In genomic region chr9:69325409-69326212, GRCh38 we compare ENCODE assay signal across 8 cellular contexts. TPM values are rescaled to one million over a fixed set of nuclear protein-coding genes. Genes with fewer than 3 reads are reported as not detected.
DNase-seq lines count a peak whose midpoint lies in the region; ATAC-seq and TF ChIP-seq lines count a peak whose summit lies in the region.

No MANE protein-coding gene starts in this region.

- H3K36me3 ChIP-seq in iPS-18a (ENCODE audit: control insufficient read depth, low read depth, low read length) (no peaks in the 10 kb centered on the region), smooth muscle cell (ENCODE audit: low read depth) (no peaks in the 10 kb centered on the region)

- no peaks in the 10 kb centered on the region for H3K79me2 ChIP-seq in smooth muscle cell (ENCODE audit: low read depth)

- H3K27ac ChIP-seq in iPS-18a (ENCODE audit: low read length) (no peak overlapping the region), smooth muscle cell (ENCODE audit: low read depth) (no peak overlapping the region)

- H3K4me2 ChIP-seq in smooth muscle cell = peak overlapping the region; percentile 93

- H4K20me1 ChIP-seq in smooth muscle cell (ENCODE audit: low read depth) = no peaks in the 10 kb centered on the region

- POLR2A ChIA-PET in naive thymus-derived CD8-positive, alpha-beta T cell (lab: Charles Lee) = no interaction called here

- peak; percentile 1 for DNase-seq in DMS79 treated with DMSO at 0.1 percent for 48 hours (lab: John Stamatoyannopoulos, UW)
- DNase-seq in DMS79 (lab: John Stamatoyannopoulos, UW) = no peak
- DNase-seq in activated T-cell treated with anti-CD3 and anti-CD28 coated beads, Interleukin-2, amount 50 U/mL, for 72 hours = peak; percentile 14 to 24
- no peak for DNase-seq in smooth muscle cell (lab: John Stamatoyannopoulos, UW; ENCODE audit: unreplicated experiment)
- no peak for DNase-seq in hepatic stellate cell (ENCODE audit: low spot score)
- DNase-seq in naive thymus-derived CD8-positive, alpha-beta T cell = no peak
- DNase-seq in SKM-1 treated with dmso at 0.1 percent for 144 hours (lab: John Stamatoyannopoulos, UW; ENCODE audit: unreplicated experiment) = no peak

- peaks cover 84% of the 10 kb centered on the region for H3K27me3 Mint-ChIP-seq in activated T-cell treated with anti-CD3 and anti-CD28 coated beads, Interleukin-2, amount 50 U/mL, for 72 hours (ENCODE audit: low read depth)
- peaks cover 19 to 42% (median 30%) of the 10 kb centered on the region in 5 donors for H3K27me3 Mint-ChIP-seq in naive thymus-derived CD8-positive, alpha-beta T cell

- TF ChIP-seq CTCF in smooth muscle cell (IDR thresholded peaks at IDR 0.05; ENCODE audit: borderline replicate concordance, insufficient read depth, poor library complexity, severe bottlenecking) = no peak

- 3% methylated on average over 56 of the region's 64 CpGs for WGBS in smooth muscle cell (ENCODE audit: low lambda C conversion rate)

- ATAC-seq in activated T-cell treated with anti-CD3 and anti-CD28 coated beads, Interleukin-2, amount 50 U/mL, for 72 hours (replicated peaks in 1 of 2) = peak; percentile 66 to 74
- no peak for ATAC-seq in naive thymus-derived CD8-positive, alpha-beta T cell

- peaks cover 8% of the 10 kb centered on the region for H3K4me1 Mint-ChIP-seq in activated T-cell treated with anti-CD3 and anti-CD28 coated beads, Interleukin-2, amount 50 U/mL, for 72 hours (ENCODE audit: low read depth)
- H3K4me1 Mint-ChIP-seq in naive thymus-derived CD8-positive, alpha-beta T cell = peaks cover 0 to 10% (median 6%) of the 10 kb centered on the region in 4 donors

- H3K4me1 ChIP-seq in iPS-18a (ENCODE audit: control insufficient read depth, low read depth, low read length) (peaks cover 9% of the 10 kb centered on the region), smooth muscle cell (ENCODE audit: low read depth) (peaks cover 6% of the 10 kb centered on the region)

- peak overlapping the region; percentile 72 for H3K4me3 ChIP-seq in iPS-18a (ENCODE audit: low read length)
- peak overlapping the region; percentile 59 for H3K4me3 ChIP-seq in smooth muscle cell

- H3K4me3 Mint-ChIP-seq in activated T-cell treated with anti-CD3 and anti-CD28 coated beads, Interleukin-2, amount 50 U/mL, for 72 hours = peak overlapping the region; percentile 70 to 72
- peak overlapping the region in 2 of 10 donors; percentile 10 to 19 for H3K4me3 Mint-ChIP-seq in naive thymus-derived CD8-positive, alpha-beta T cell

- H3K27me3 ChIP-seq in iPS-18a (ENCODE audit: control insufficient read depth, insufficient read depth, low read length) (peaks cover 42% of the 10 kb centered on the region), smooth muscle cell (ENCODE audit: low read depth) (peaks cover 63% of the 10 kb centered on the region)

- no peaks in the 10 kb centered on the region for H3F3A ChIP-seq in smooth muscle cell (ENCODE audit: low read depth)

- no peak overlapping the region for H2AFZ ChIP-seq in smooth muscle cell (ENCODE audit: low read depth)

- H3K9ac ChIP-seq in iPS-18a (ENCODE audit: low read length) = peak overlapping the region; percentile 48
- H3K9ac ChIP-seq in smooth muscle cell (ENCODE audit: low read depth) = no peak overlapping the region

- H3K9me3 ChIP-seq in iPS-18a (ENCODE audit: control insufficient read depth, low read depth, low read length) (no peaks in the 10 kb centered on the region), smooth muscle cell (replicated peaks; ENCODE audit: low read depth) (no peaks in the 10 kb centered on the region)

- no peaks in the 10 kb centered on the region for H3K9me3 Mint-ChIP-seq in activated T-cell treated with anti-CD3 and anti-CD28 coated beads, Interleukin-2, amount 50 U/mL, for 72 hours
- H3K9me3 Mint-ChIP-seq in naive thymus-derived CD8-positive, alpha-beta T cell = no peaks in the 10 kb centered on the region

- no peak overlapping the region for H3K27ac Mint-ChIP-seq in activated T-cell treated with anti-CD3 and anti-CD28 coated beads, Interleukin-2, amount 50 U/mL, for 72 hours
- H3K27ac Mint-ChIP-seq in naive thymus-derived CD8-positive, alpha-beta T cell = no peak overlapping the region

- no peaks in the 10 kb centered on the region for H3K36me3 Mint-ChIP-seq in activated T-cell treated with anti-CD3 and anti-CD28 coated beads, Interleukin-2, amount 50 U/mL, for 72 hours (ENCODE audit: insufficient read depth in 2 of 2)
- no peaks in the 10 kb centered on the region for H3K36me3 Mint-ChIP-seq in naive thymus-derived CD8-positive, alpha-beta T cell

RNA-seq across cellular contexts. Expression of gene ENTREP1, which starts 0.6 kb away (rescaled TPM):
- total RNA-seq in activated T-cell treated with anti-CD3 and anti-CD28 coated beads, Interleukin-2, amount 50 U/mL, for 72 hours = not detected
- total RNA-seq in smooth muscle cell = 6.1 and 7.3 TPM in 2 replicates
- polyA plus RNA-seq in smooth muscle cell = 2.4 and 9.8 TPM in 2 replicates
- not detected for total RNA-seq in naive thymus-derived CD8-positive, alpha-beta T cell
- polyA plus RNA-seq in naive thymus-derived CD8-positive, alpha-beta T cell = not detected

Comparison
In these comparisons a context has a peak if more than half of its experiments do, and no peak if none do; other contexts are left out.
1. DNase-seq: peak in DMS79 treated with DMSO at 0.1 percent for 48 hours (single experiment) and activated T-cell treated with anti-CD3 and anti-CD28 coated beads, Interleukin-2, amount 50 U/mL, for 72 hours (2 of 2); none in DMS79 (single experiment), smooth muscle cell (single experiment), hepatic stellate cell (single experiment), naive thymus-derived CD8-positive, alpha-beta T cell (0 of 10) and SKM-1 treated with dmso at 0.1 percent for 144 hours (single experiment).
2. ATAC-seq: peak in activated T-cell treated with anti-CD3 and anti-CD28 coated beads, Interleukin-2, amount 50 U/mL, for 72 hours (2 of 2); none in naive thymus-derived CD8-positive, alpha-beta T cell (0 of 2).